Comparison of ENCODE assay signal across 1 cellular context in genomic region chr12:118290130-118290529, GRCh38.
TF ChIP-seq lines count a peak whose summit lies in the region.

No MANE protein-coding gene starts in this region.

TF ChIP-seq in IMR-90, 13 proteins besides CTCF, POLR2A, EP300 and RAD21 (continued from another document):
- TF ChIP-seq CEBPB (IDR thresholded peaks at IDR 0.05; ENCODE audit: low read depth, low read length) (no peak), BHLHE40 (IDR thresholded peaks at IDR 0.05; ENCODE audit: low read depth, low read length) (no peak), CHD1 (IDR thresholded peaks at IDR 0.05; ENCODE audit: low read depth, low read length) (no peak), MXI1 (IDR thresholded peaks at IDR 0.05; ENCODE audit: borderline replicate concordance, low read depth, low read length) (no peak), SMC3 (IDR thresholded peaks at IDR 0.05; ENCODE audit: low read depth, low read length) (no peak)
TF ChIP-seq in IMR-90: peak in this region for 0.
